In the genomic region with DNA sequence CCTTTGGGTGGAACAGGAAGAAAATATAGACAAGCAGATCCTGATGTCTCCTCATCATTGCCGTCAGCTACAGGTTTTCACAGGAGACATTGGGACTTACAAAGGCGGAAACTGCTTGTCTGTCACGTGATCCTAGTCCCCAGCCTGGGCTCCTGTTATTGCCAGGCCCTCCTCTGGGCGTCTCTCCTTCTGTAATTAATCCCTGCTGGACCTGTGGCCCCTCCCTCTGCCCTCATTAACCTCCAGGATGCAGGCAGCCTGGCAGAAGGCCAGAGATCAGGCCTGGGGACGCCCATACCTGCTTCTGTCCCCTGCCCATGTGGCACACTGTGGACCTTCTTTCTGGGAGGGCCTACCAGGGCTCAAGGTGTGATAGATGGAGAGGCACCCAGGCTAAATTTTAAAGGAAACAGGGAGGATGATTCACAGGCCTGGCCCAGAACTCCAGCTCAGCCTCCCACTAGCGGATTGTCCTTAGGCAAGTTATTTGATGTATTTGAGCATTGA, we compare ENCODE assay signal across 10 cellular contexts. TPM values are rescaled to one million over a fixed set of nuclear protein-coding genes. Genes with fewer than 3 reads are reported as not detected.
A peak's percentile ranks its signal among the peaks of the same experiment; 100 is the strongest.
DNase-seq lines count a peak whose midpoint lies in the region; ATAC-seq and TF ChIP-seq lines count a peak whose summit lies in the region.
"Had no signal": no experiment of that assay in that cellular context is flagged by ENCODE, and none has a peak within 500 bp of the region (broad histone marks: within the 10 kb centered on the region; RNA-seq: fewer than 3 reads in every experiment).

No MANE protein-coding gene starts in this region.

- peaks cover 84% of the 10 kb centered on the region for H3K4me1 Mint-ChIP-seq in Calu3 (ENCODE audit: low read depth, unreplicated experiment)
- H3K4me1 Mint-ChIP-seq in WTC11, result peaks cover 42% of the 10 kb centered on the region
- peaks cover 67 to 71% of the 10 kb centered on the region in 2 donors for H3K4me1 Mint-ChIP-seq in effector memory CD8-positive, alpha-beta T cell (ENCODE audit: low read depth in 2 of 2)

- peaks cover 52% of the 10 kb centered on the region for H3K36me3 Mint-ChIP-seq in Calu3 (ENCODE audit: insufficient read depth, unreplicated experiment)
- H3K36me3 Mint-ChIP-seq in WTC11, result no peaks in the 10 kb centered on the region
- peaks cover 47% of the 10 kb centered on the region for H3K36me3 Mint-ChIP-seq in effector memory CD8-positive, alpha-beta T cell (ENCODE audit: insufficient read depth)

- POLR2A ChIA-PET in WTC11 (lab: Charles Lee), result interaction anchor here (0.6 to 1.6 kb wide), 2 partner anchors 68 to 90 kb away, joined by 3 to 7 read pairs; partner anchors contain the start of genes S100A1 and S100A13

- ATAC-seq in WTC11 (peak; percentile 89), HG03354 (IDR thresholded peaks at IDR 0.05; ENCODE audit: poor library complexity, severe bottlenecking, unreplicated experiment) (no peak)
- no peak for ATAC-seq in effector memory CD8-positive, alpha-beta T cell (replicated peaks)

- no peak for TF ChIP-seq CTCF in Calu3 (IDR thresholded peaks at IDR 0.05; ENCODE audit: unreplicated experiment)
- no peak for TF ChIP-seq CTCF in WTC11 (IDR thresholded peaks at IDR 0.05)

- H3K4me3 Mint-ChIP-seq in Calu3 (ENCODE audit: low read depth, unreplicated experiment) (no peak overlapping the region), WTC11 (no peak overlapping the region)
- no peak overlapping the region for H3K4me3 Mint-ChIP-seq in effector memory CD8-positive, alpha-beta T cell

- intact Hi-C loops in Calu3 (cut with micrococcal nuclease; ENCODE audit: unreplicated experiment), result no loop called here

- CTCF ChIA-PET in Calu3 (lab: Charles Lee), result interaction anchor here (0.6 to 1.6 kb wide), 4 partner anchors 28 to 420 kb away, joined by 4 to 9 read pairs (median 5); partner anchors contain the start of genes CRTC2 and S100A13
- CTCF ChIA-PET in WTC11 (lab: Charles Lee), result interaction anchor here (0.6 to 10.8 kb wide), 8 partner anchors 9 to 96 kb away, joined by 3 to 188 read pairs (median 5); partner anchors contain the start of genes CHTOP, S100A1, S100A13 and S100A2

- H3K27ac Mint-ChIP-seq in Calu3 (ENCODE audit: unreplicated experiment) (peak overlapping the region; percentile 79), WTC11 (0 out of 2 replicates have a peak overlapping the region, but pooled peaks have one; percentile 23)
- H3K27ac Mint-ChIP-seq in effector memory CD8-positive, alpha-beta T cell, result no peak overlapping the region

- H3K27me3 Mint-ChIP-seq in Calu3 (ENCODE audit: unreplicated experiment) (no peaks in the 10 kb centered on the region), WTC11 (ENCODE audit: low read depth) (peaks cover 41% of the 10 kb centered on the region)
- no peaks in the 10 kb centered on the region for H3K27me3 Mint-ChIP-seq in effector memory CD8-positive, alpha-beta T cell

- H3K9me3 Mint-ChIP-seq in Calu3 (ENCODE audit: low read depth, unreplicated experiment) (no peaks in the 10 kb centered on the region), WTC11 (no peaks in the 10 kb centered on the region)
- no peaks in the 10 kb centered on the region for H3K9me3 Mint-ChIP-seq in effector memory CD8-positive, alpha-beta T cell

- BruUV-seq in Calu3 (replicated peaks; lab: Mats Ljungman, UMichigan), result no TSS peak

- DNase-seq in Calu3 (peak; percentile 72), M059J (ENCODE audit: low read depth) (peak; percentile 73), WTC11 (ENCODE audit: low spot score) (peak; percentile 68), left kidney (ENCODE audit: low read depth, low spot score) (peak; percentile 63), NCI-H2081 treated with DMSO at 0.1 percent for 48 hours (lab: John Stamatoyannopoulos, UW) (no peak)
- no peak for DNase-seq in effector memory CD8-positive, alpha-beta T cell
- no peak for DNase-seq in activated CD4-positive, alpha-beta T cell treated with anti-CD3 and anti-CD28 coated beads for 48 hours
- DNase-seq: activated naive CD4-positive, alpha-beta T cell treated with Interleukin-2 at 50 U/mL for 16 hours; stimulated activated CD4-positive, alpha-beta T cell treated with anti-CD3 and anti-CD28 coated beads, Interleukin-2, amount 100 ng/mL, for 48 hours had no signal

TF ChIP-seq in WTC11, 78 proteins besides CTCF, POLR2A, EP300 and RAD21:
- TF ChIP-seq SP1 (CRISPR knock-in tag; conservative IDR thresholded peaks at IDR 0.05), result peak; percentile 54; the same call in 1 of the 2 replicates
- TF ChIP-seq, protein P1, sequence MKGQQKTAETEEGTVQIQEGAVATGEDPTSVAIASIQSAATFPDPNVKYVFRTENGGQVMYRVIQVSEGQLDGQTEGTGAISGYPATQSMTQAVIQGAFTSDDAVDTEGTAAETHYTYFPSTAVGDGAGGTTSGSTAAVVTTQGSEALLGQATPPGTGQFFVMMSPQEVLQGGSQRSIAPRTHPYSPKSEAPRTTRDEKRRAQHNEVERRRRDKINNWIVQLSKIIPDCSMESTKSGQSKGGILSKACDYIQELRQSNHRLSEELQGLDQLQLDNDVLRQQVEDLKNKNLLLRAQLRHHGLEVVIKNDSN (CRISPR knock-in tag; IDR thresholded peaks at IDR 0.05), result peak; percentile 90
- TF ChIP-seq, protein P2, sequence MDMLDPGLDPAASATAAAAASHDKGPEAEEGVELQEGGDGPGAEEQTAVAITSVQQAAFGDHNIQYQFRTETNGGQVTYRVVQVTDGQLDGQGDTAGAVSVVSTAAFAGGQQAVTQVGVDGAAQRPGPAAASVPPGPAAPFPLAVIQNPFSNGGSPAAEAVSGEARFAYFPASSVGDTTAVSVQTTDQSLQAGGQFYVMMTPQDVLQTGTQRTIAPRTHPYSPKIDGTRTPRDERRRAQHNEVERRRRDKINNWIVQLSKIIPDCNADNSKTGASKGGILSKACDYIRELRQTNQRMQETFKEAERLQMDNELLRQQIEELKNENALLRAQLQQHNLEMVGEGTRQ (CRISPR knock-in tag; IDR thresholded peaks at IDR 0.05), result peak; percentile 93
- TF ChIP-seq CREM (CRISPR knock-in tag; IDR thresholded peaks at IDR 0.05), result no peak

RNA-seq across cellular contexts. Expression of gene S100A5, which starts 2.4 kb away (rescaled TPM):
- total RNA-seq in Calu3 (2022) (not detected in 2 replicates), WTC11 (2021) (not detected in 3 replicates)
- total RNA-seq in M059J (2014; rRNA removed; shearing (Covaris generic)), result not detected in 2 replicates

RNA-seq across cellular contexts. Expression of gene S100A6, which starts 2.6 kb away (rescaled TPM):
- 1,521 and 2,023 TPM in 2 replicates for total RNA-seq in Calu3 (2022)
- total RNA-seq in M059J (2014; rRNA removed; shearing (Covaris generic)), result 526 and 547 TPM in 2 replicates
- total RNA-seq in WTC11 (2021), result 19.2 to 32.0 TPM (median 30.8 TPM) in 3 replicates

RNA-seq across cellular contexts. Expression of gene S100A4, which starts 7.2 kb away (rescaled TPM):
- total RNA-seq in Calu3 (2022) (19.8 and 20.5 TPM in 2 replicates), WTC11 (2021) (22.7 to 32.0 TPM (median 31.7 TPM) in 3 replicates)
- total RNA-seq in M059J (2014; rRNA removed; shearing (Covaris generic)), result 2.9 and 12.3 TPM in 2 replicates

RNA-seq across cellular contexts. Expression of gene S100A3, which starts 10.7 kb away (rescaled TPM):
- total RNA-seq in Calu3 (2022) (not detected in 2 replicates), WTC11 (2021) (0.33 TPM in 1 of 3 replicates, not detected in the others)
- 5.2 and 5.8 TPM in 2 replicates for total RNA-seq in M059J (2014; rRNA removed; shearing (Covaris generic))

RNA-seq across cellular contexts. Expression of gene S100A2, which starts 27.3 kb away (rescaled TPM):
- 11.1 and 14.1 TPM in 2 replicates for total RNA-seq in Calu3 (2022)
- total RNA-seq in M059J (2014; rRNA removed; shearing (Covaris generic)), result 14.4 and 19.6 TPM in 2 replicates
- 0.74 to 1.6 TPM (median 0.80 TPM) in 3 replicates for total RNA-seq in WTC11 (2021)

Comparison
In these comparisons a context has a peak if more than half of its experiments do, and no peak if none do; other contexts are left out.
1. DNase-seq: peak in Calu3 (single experiment), M059J (single experiment), WTC11 (single experiment) and left kidney (single experiment); none in NCI-H2081 treated with DMSO at 0.1 percent for 48 hours (single experiment), effector memory CD8-positive, alpha-beta T cell (0 of 3) and activated CD4-positive, alpha-beta T cell treated with anti-CD3 and anti-CD28 coated beads for 48 hours (single experiment).
2. H3K27ac Mint-ChIP-seq: peak in Calu3 (single experiment) and WTC11 (single experiment); none in effector memory CD8-positive, alpha-beta T cell (0 of 2).
3. RNA of gene S100A6, which starts 2.6 kb away (total RNA-seq): 1,521 to 2,023 TPM in Calu3 and 526 to 547 TPM in M059J; 19.2 to 32.0 TPM in WTC11; every median in the first group is over 10 times any median in the second.